18 cellular contexts compared by ENCODE assay signal in the genomic region with DNA sequence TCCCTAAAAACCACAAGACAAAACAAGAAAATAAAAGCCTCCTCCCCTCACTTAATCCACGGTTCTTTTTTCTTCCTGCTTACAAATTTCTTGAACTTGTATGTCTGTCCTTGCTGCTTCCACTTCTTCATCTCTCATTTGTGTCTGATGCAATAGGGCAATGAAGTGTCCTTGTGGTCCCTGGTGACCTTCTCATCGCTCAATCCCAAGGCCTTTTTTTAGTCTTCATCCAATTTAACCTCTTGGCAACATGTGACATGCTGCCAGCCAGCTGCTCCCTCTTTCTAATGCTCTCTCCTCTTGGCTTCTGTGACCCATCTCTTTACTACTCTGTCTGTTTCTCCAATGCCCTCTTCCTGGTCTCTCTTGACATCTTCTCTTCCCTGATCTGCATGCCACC.
DNase-seq lines count a peak whose midpoint lies in the region; ATAC-seq, FAIRE-seq and TF ChIP-seq lines count a peak whose summit lies in the region.
"Had no signal": no experiment of that assay in that cellular context is flagged by ENCODE, and none has a peak within 500 bp of the region (broad histone marks: within the 10 kb centered on the region; RNA-seq: fewer than 3 reads in every experiment).

No MANE protein-coding gene starts in this region.

- H3K27me3 ChIP-seq in endothelial cell of umbilical vein (ENCODE audit: control insufficient read depth in 2 of 2, insufficient read depth in 2 of 2, low read length in 2 of 2) (no peaks in the 10 kb centered on the region), psoas muscle (ENCODE audit: insufficient read depth in 3 of 3, low read length in 2 of 3) (no peaks in the 10 kb centered on the region), right cardiac atrium (ENCODE audit: control insufficient read depth, insufficient read depth) (no peaks in the 10 kb centered on the region)
- H3K27me3 ChIP-seq: BLaER1, left lung, thyroid gland had no signal

- H3K27ac ChIP-seq in endothelial cell of umbilical vein (ENCODE audit: insufficient read depth, low read depth, low read length) (no peak overlapping the region), psoas muscle (peak overlapping the region; percentile 68), right cardiac atrium (ENCODE audit: low read length) (no peak overlapping the region)
- H3K27ac ChIP-seq: BLaER1, left lung, thyroid gland had no signal

- H3K79me2 ChIP-seq in endothelial cell of umbilical vein (ENCODE audit: control insufficient read depth, insufficient read depth, low read length): no peaks in the 10 kb centered on the region

- H3K36me3 ChIP-seq in endothelial cell of umbilical vein (ENCODE audit: control insufficient read depth in 2 of 2, extremely low read depth in 1 of 2, insufficient read depth in 2 of 2, low read length in 2 of 2) (no peaks in the 10 kb centered on the region), psoas muscle (ENCODE audit: insufficient read depth in 1 of 2, low read depth in 1 of 2) (no peaks in the 10 kb centered on the region)
- H3K36me3 ChIP-seq: BLaER1, left lung, thyroid gland had no signal

- no peaks in the 10 kb centered on the region for H3K9me1 ChIP-seq in endothelial cell of umbilical vein (replicated peaks; ENCODE audit: control insufficient read depth, extremely low read depth, insufficient read depth, low read length)

- H4K20me1 ChIP-seq in endothelial cell of umbilical vein (replicated peaks; ENCODE audit: control insufficient read depth, extremely low read depth, insufficient read depth, low read length): no peaks in the 10 kb centered on the region
- H4K20me1 ChIP-seq: BLaER1 had no signal

- H3K9ac ChIP-seq in endothelial cell of umbilical vein (replicated peaks; ENCODE audit: extremely low read depth, insufficient read depth, low read length): no peak overlapping the region
- H3K9ac ChIP-seq: BLaER1 had no signal

- H2AFZ ChIP-seq in endothelial cell of umbilical vein (ENCODE audit: low read depth, low read length): no peak overlapping the region

- no peak for TF ChIP-seq POLR2A in endothelial cell of umbilical vein (IDR thresholded peaks at IDR 0.05; ENCODE audit: low read depth, low read length)

- H3K4me2 ChIP-seq in endothelial cell of umbilical vein (ENCODE audit: insufficient read depth, low read length): no peak overlapping the region

- H3K9me3 ChIP-seq in endothelial cell of umbilical vein (replicated peaks; ENCODE audit: control insufficient read depth, insufficient read depth, low read length): no peaks in the 10 kb centered on the region
- peaks cover 5% of the 10 kb centered on the region for H3K9me3 ChIP-seq in psoas muscle
- no peaks in the 10 kb centered on the region for H3K9me3 ChIP-seq in right cardiac atrium (ENCODE audit: control insufficient read depth, low read length)
- H3K9me3 ChIP-seq: thyroid gland had no signal

- ATAC-seq in psoas muscle (no peak), GM18502 (IDR thresholded peaks at IDR 0.05; ENCODE audit: poor library complexity, unreplicated experiment) (no peak), right cardiac atrium (no peak)
- ATAC-seq: activated naive CD8-positive, alpha-beta T cell treated with anti-CD3 and anti-CD28 coated beads, Interleukin-2, amount 50 U/mL, for 24 hours; naive thymus-derived CD8-positive, alpha-beta T cell had no signal

- DNase-seq in HT1080 (ENCODE audit: low read depth) (peak; percentile 3), NOMO-1 treated with DMSO at 0.1 percent for 48 hours (lab: John Stamatoyannopoulos, UW; ENCODE audit: unreplicated experiment) (peak; percentile 77), endothelial cell of umbilical vein (ENCODE audit: low read depth, low spot score) (no peak), psoas muscle (no peak), right cardiac atrium (no peak), NCI-H2107 (lab: John Stamatoyannopoulos, UW) (no peak)
- no peak for DNase-seq in activated CD4-positive, alpha-beta T cell treated with anti-CD3 and anti-CD28 coated beads, Interleukin-2, amount 50 U/mL, for 4 hours
- DNase-seq: activated CD4-positive, alpha-beta T cell treated with anti-CD3 and anti-CD28 coated beads, Interleukin-2, amount 10 ng/mL, durations not matched to agents 7 days and 5 days; activated naive CD8-positive, alpha-beta T cell treated with anti-CD3 and anti-CD28 coated beads, Interleukin-2, amount 50 U/mL, for 24 hours; activated T-cell treated with anti-CD3 and anti-CD28 coated beads, Interleukin-2, amount 50 U/mL, for 48 hours; DND-41; left lung; naive thymus-derived CD8-positive, alpha-beta T cell; NCI-H2081 treated with DMSO at 0.1 percent for 48 hours; thyroid gland had no signal

- H3K4me3 ChIP-seq in endothelial cell of umbilical vein (replicated peaks in 1 of 3; ENCODE audit: insufficient read depth in 1 of 3, low read depth in 1 of 3, low read length in 3 of 3) (no peak overlapping the region), psoas muscle (no peak overlapping the region), right cardiac atrium (ENCODE audit: low read length) (no peak overlapping the region)
- H3K4me3 ChIP-seq: BLaER1, left lung, thyroid gland had no signal

- dilution Hi-C loops in endothelial cell of umbilical vein (cut with MboI; ENCODE audit: extremely low pct_ligation_motif_present, low sequenced_read_pairs): no loop called here

- H3K4me1 ChIP-seq in endothelial cell of umbilical vein (ENCODE audit: control insufficient read depth, extremely low read depth, insufficient read depth, low read length) (peaks cover 15% of the 10 kb centered on the region), psoas muscle (peaks cover 24% of the 10 kb centered on the region), right cardiac atrium (ENCODE audit: control insufficient read depth, insufficient read depth, low read length) (no peaks in the 10 kb centered on the region)
- H3K4me1 ChIP-seq: thyroid gland had no signal

- intact Hi-C loops in endothelial cell of umbilical vein (cut with micrococcal nuclease): loop anchor here (2.0 kb wide), 1 partner anchor 93 kb away; a partner anchor contains a TSS
- intact Hi-C loops in psoas muscle (cut with DNase I): no loop called here
- intact Hi-C loops in right cardiac atrium (cut with DNase I): no loop called here

- POLR2A ChIA-PET in endothelial cell of umbilical vein (lab: Charles Lee): no interaction called here

- TF ChIP-seq CTCF in endothelial cell of umbilical vein (IDR thresholded peaks at IDR 0.05; ENCODE audit: extremely low read depth in 1 of 2, insufficient read depth in 1 of 2, low read depth in 1 of 2, low read length in 2 of 2) (no peak), psoas muscle (IDR thresholded peaks at IDR 0.05) (no peak)

- FAIRE-seq in endothelial cell of umbilical vein (lab: Jason Lieb, UNC): peak; percentile 62
- FAIRE-seq: colon had no signal

- CTCF ChIA-PET in endothelial cell of umbilical vein (lab: Charles Lee): interaction anchor here (1.5 to 2.2 kb wide), 2 partner anchors 12 to 27 kb away, joined by 4 to 13 read pairs; no protein-coding TSS in a partner anchor

- WGBS in psoas muscle, 3 donors: 34 to 56% (median 35%) methylated on average over 2 of the region's 2 CpGs
- 41% methylated on average over 2 of the region's 2 CpGs for WGBS in right cardiac atrium

- no TSS peak for BruUV-seq in endothelial cell of umbilical vein (replicated peaks; lab: Mats Ljungman, UMichigan)

TF ChIP-seq in endothelial cell of umbilical vein, 7 proteins besides CTCF, POLR2A, EP300 and RAD21:
- TF ChIP-seq MYC (IDR thresholded peaks at IDR 0.05; ENCODE audit: low read depth, low read length) (no peak), FOS (IDR thresholded peaks at IDR 0.05; ENCODE audit: borderline replicate concordance, insufficient read depth, low read length) (no peak), POLR2AphosphoS5 (IDR thresholded peaks at IDR 0.05; ENCODE audit: insufficient read depth, low read depth, low read length) (no peak), JUN (IDR thresholded peaks at IDR 0.05; ENCODE audit: borderline replicate concordance, insufficient read depth, insufficient read length, low read depth) (no peak), EZH2 (IDR thresholded peaks at IDR 0.05; ENCODE audit: borderline replicate concordance, low read depth, low read length, severe bottlenecking) (no peak), GATA2 (IDR thresholded peaks at IDR 0.05; ENCODE audit: insufficient read depth, insufficient read length, low read depth, low read length) (no peak)
- TF ChIP-seq, protein P1, sequence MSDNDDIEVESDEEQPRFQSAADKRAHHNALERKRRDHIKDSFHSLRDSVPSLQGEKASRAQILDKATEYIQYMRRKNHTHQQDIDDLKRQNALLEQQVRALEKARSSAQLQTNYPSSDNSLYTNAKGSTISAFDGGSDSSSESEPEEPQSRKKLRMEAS (IDR thresholded peaks at IDR 0.05; ENCODE audit: insufficient read depth, insufficient read length): no peak

Comparison
In these comparisons a context has a peak if more than half of its experiments do, and no peak if none do; other contexts are left out.
1. DNase-seq: peak in HT1080 (single experiment) and NOMO-1 treated with DMSO at 0.1 percent for 48 hours (single experiment); none in endothelial cell of umbilical vein (single experiment), psoas muscle (0 of 2), activated CD4-positive, alpha-beta T cell treated with anti-CD3 and anti-CD28 coated beads, Interleukin-2, amount 50 U/mL, for 4 hours (0 of 2), right cardiac atrium (0 of 3) and NCI-H2107 (single experiment).